ENCODE assay signal across 19 cellular contexts in the genomic region with DNA sequence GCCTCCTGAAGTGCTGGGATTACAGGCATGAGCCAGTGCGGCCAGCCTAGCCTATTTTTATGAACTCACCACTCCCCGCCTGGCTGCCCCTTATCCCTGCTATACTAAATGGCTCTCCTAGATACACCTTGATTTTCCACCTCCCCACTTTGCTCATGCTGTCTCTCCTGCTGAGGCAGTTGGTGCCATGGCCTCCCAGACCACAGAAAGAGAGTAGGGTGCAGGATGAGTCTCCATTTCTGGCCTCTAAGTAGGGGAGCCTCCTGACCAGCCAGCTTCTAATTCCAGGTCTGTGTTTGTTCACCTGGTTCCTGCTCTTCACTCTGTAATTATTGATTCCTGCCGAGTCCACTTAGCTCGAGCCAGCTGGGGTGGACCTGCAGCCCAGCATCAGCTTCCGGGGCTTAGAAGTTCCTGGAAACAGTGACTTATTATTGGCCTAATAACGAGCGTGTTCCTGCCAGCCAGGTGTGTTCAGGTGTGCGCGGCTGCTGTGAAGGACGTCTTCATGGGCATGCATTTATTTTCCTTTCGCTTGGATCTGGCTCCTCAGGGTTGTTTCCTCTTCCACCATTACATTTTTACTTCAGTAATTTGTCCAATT. TPM values are rescaled to one million over a fixed set of nuclear protein-coding genes. Genes with fewer than 3 reads are reported as not detected.
DNase-seq lines count a peak whose midpoint lies in the region; ATAC-seq and TF ChIP-seq lines count a peak whose summit lies in the region.
"Had no signal": no experiment of that assay in that cellular context is flagged by ENCODE, and none has a peak within 500 bp of the region (broad histone marks: within the 10 kb centered on the region; RNA-seq: fewer than 3 reads in every experiment).

No MANE protein-coding gene starts in this region.

- H3K27me3 Mint-ChIP-seq in glutamatergic neuron (ENCODE audit: unreplicated experiment): peaks cover 12% of the 10 kb centered on the region
- H3K27me3 Mint-ChIP-seq in progenitor cell of endocrine pancreas: no peaks in the 10 kb centered on the region

- TF ChIP-seq CTCF in glutamatergic neuron (IDR thresholded peaks at IDR 0.05; ENCODE audit: partially characterized antibody, unreplicated experiment) (no peak), progenitor cell of endocrine pancreas (IDR thresholded peaks at IDR 0.05; ENCODE audit: unreplicated experiment) (no peak), PC-3 (conservative IDR thresholded peaks at IDR 0.05; ENCODE audit: low read depth, low read length) (no peak)

- peak overlapping the region; percentile 55 for H3K27ac Mint-ChIP-seq in glutamatergic neuron (ENCODE audit: unreplicated experiment)
- peak overlapping the region; percentile 98 for H3K27ac Mint-ChIP-seq in progenitor cell of endocrine pancreas
- H3K27ac Mint-ChIP-seq: activated T-helper 1 cell treated with anti-CD3 and anti-CD28 coated beads, Interleukin-12 subunit alpha, Interleukin-12 subunit beta, Interleukin-2, Interleukin-4 antibody, amounts not matched to agents 30 ng/mL and 10 ng/mL and 1 ng/mL, durations not matched to agents 14 hours and 24 hours and 36 hours; CD4-positive, alpha-beta memory T cell had no signal

- no peak overlapping the region for H2AFZ ChIP-seq in PC-3 (ENCODE audit: low read length)

- intact Hi-C loops in PC-3 (cut with micrococcal nuclease): no loop called here

- H3K36me3 ChIP-seq in PC-3 (ENCODE audit: low read depth, low read length) (no peaks in the 10 kb centered on the region), HAP-1 (replicated peaks) (no peaks in the 10 kb centered on the region)
- H3K36me3 ChIP-seq: gastroesophageal sphincter, upper lobe of left lung had no signal

- H3K9ac ChIP-seq in PC-3 (ENCODE audit: low read length): no peak overlapping the region

- no peak overlapping the region for H3K27ac ChIP-seq in PC-3 (ENCODE audit: low read length)
- H3K27ac ChIP-seq: gastroesophageal sphincter had no signal

- CTCF ChIA-PET in HEK293T (lab: Yijun Ruan, JAX) (no interaction called here), PC-3 (lab: Charles Lee) (no interaction called here)

- H3K9me3 ChIP-seq in PC-3 (ENCODE audit: low read length): no peaks in the 10 kb centered on the region
- no peaks in the 10 kb centered on the region for H3K9me3 ChIP-seq in HAP-1
- H3K9me3 ChIP-seq: gastroesophageal sphincter, upper lobe of left lung had no signal

- H3K9me2 ChIP-seq in PC-3 (replicated peaks; ENCODE audit: low read length): no peaks in the 10 kb centered on the region

- peak; percentile 3 for DNase-seq in HEK293T (ENCODE audit: extremely low spot score)
- DNase-seq in NCI-H2081 (lab: John Stamatoyannopoulos, UW): peak; percentile 81 to 96
- no peak for DNase-seq in glutamatergic neuron
- DNase-seq in progenitor cell of endocrine pancreas (ENCODE audit: low spot score, unreplicated experiment): peak; percentile 33
- DNase-seq in PC-3: no peak
- no peak for DNase-seq in HuH-7.5 (ENCODE audit: low spot score)
- no peak for DNase-seq in HAP-1 (ENCODE audit: low spot score in 2 of 2)
- DNase-seq: activated CD4-positive, alpha-beta T cell treated with anti-CD3 and anti-CD28 coated beads, Interleukin-2, amount 50 U/mL, for 1 hour; amniotic stem cell; CD4-positive, alpha-beta memory T cell; GF-D8; retina; Right ventricle myocardium superior; stimulated activated CD4-positive, alpha-beta T cell treated with anti-CD3 and anti-CD28 coated beads, Interleukin-2, amount 100 ng/mL, for 24 hours; stimulated activated CD8-positive, alpha-beta memory T cell treated with anti-CD3 and anti-CD28 coated beads, Interleukin-4, amount 100 ng/mL, for 48 hours; T-helper 9 cell had no signal

- no peaks in the 10 kb centered on the region for H4K20me1 ChIP-seq in PC-3 (ENCODE audit: low read length)

- no peaks in the 10 kb centered on the region for H3K79me2 ChIP-seq in PC-3 (ENCODE audit: low read length)

- in situ Hi-C loops in HAP-1 (cut with MboI; ENCODE audit: low sequenced_read_pairs): no loop called here

- H3K4me1 ChIP-seq in PC-3 (ENCODE audit: insufficient read depth, low read length) (no peaks in the 10 kb centered on the region), HAP-1 (no peaks in the 10 kb centered on the region)

- H3K9me3 Mint-ChIP-seq in glutamatergic neuron (ENCODE audit: unreplicated experiment): peaks cover 10% of the 10 kb centered on the region
- no peaks in the 10 kb centered on the region for H3K9me3 Mint-ChIP-seq in progenitor cell of endocrine pancreas (ENCODE audit: low read depth)
- H3K9me3 Mint-ChIP-seq: activated T-helper 1 cell treated with anti-CD3 and anti-CD28 coated beads, Interleukin-12 subunit alpha, Interleukin-12 subunit beta, Interleukin-2, Interleukin-4 antibody, amounts not matched to agents 30 ng/mL and 10 ng/mL and 1 ng/mL, durations not matched to agents 14 hours and 24 hours and 36 hours had no signal

- no peaks in the 10 kb centered on the region for H3K27me3 ChIP-seq in PC-3 (ENCODE audit: low read length)
- H3K27me3 ChIP-seq in HAP-1 (ENCODE audit: low read depth): no peaks in the 10 kb centered on the region
- H3K27me3 ChIP-seq: gastroesophageal sphincter, upper lobe of left lung had no signal

- ATAC-seq in PC-3: no peak
- ATAC-seq: gastroesophageal sphincter had no signal

- H3K4me1 Mint-ChIP-seq in glutamatergic neuron (ENCODE audit: low read depth, unreplicated experiment) (peaks cover 59% of the 10 kb centered on the region), progenitor cell of endocrine pancreas (ENCODE audit: low read depth) (peaks cover 32% of the 10 kb centered on the region)
- H3K4me1 Mint-ChIP-seq: CD4-positive, alpha-beta memory T cell had no signal

- H3K4me3 Mint-ChIP-seq in glutamatergic neuron (ENCODE audit: unreplicated experiment): peak overlapping the region; percentile 26
- peak overlapping the region; percentile 49 for H3K4me3 Mint-ChIP-seq in progenitor cell of endocrine pancreas (ENCODE audit: low read depth)
- H3K4me3 Mint-ChIP-seq: activated T-helper 1 cell treated with anti-CD3 and anti-CD28 coated beads, Interleukin-12 subunit alpha, Interleukin-12 subunit beta, Interleukin-2, Interleukin-4 antibody, amounts not matched to agents 30 ng/mL and 10 ng/mL and 1 ng/mL, durations not matched to agents 14 hours and 24 hours and 36 hours; CD4-positive, alpha-beta memory T cell had no signal

- H3K4me3 ChIP-seq in PC-3 (ENCODE audit: low read length) (no peak overlapping the region), HAP-1 (no peak overlapping the region)
- H3K4me3 ChIP-seq: gastroesophageal sphincter, upper lobe of left lung had no signal

- no TSS peak for BruUV-seq in PC-3 (replicated peaks; lab: Mats Ljungman, UMichigan)

- POLR2A ChIA-PET in HEK293T (lab: Yijun Ruan, JAX): no interaction called here
- POLR2A ChIA-PET in PC-3 (lab: Charles Lee; ENCODE audit: unreplicated experiment): no interaction called here

- H3K36me3 Mint-ChIP-seq in glutamatergic neuron (ENCODE audit: unreplicated experiment) (no peaks in the 10 kb centered on the region), progenitor cell of endocrine pancreas (ENCODE audit: insufficient read depth) (no peaks in the 10 kb centered on the region)

- no peaks in the 10 kb centered on the region for H3F3A ChIP-seq in PC-3 (ENCODE audit: low read length, unreplicated experiment)

- no peak overlapping the region for H3K4me2 ChIP-seq in PC-3 (ENCODE audit: low read length)

TF ChIP-seq in HEK293T, 16 proteins besides CTCF, POLR2A, EP300 and RAD21:
- TF ChIP-seq TARDBP (IDR thresholded peaks at IDR 0.05) (no peak), FOXM1 (IDR thresholded peaks at IDR 0.05; ENCODE audit: borderline replicate concordance) (no peak), BHLHE40 (IDR thresholded peaks at IDR 0.05; ENCODE audit: borderline replicate concordance) (no peak), CTBP1 (IDR thresholded peaks at IDR 0.05; ENCODE audit: borderline replicate concordance) (no peak), SUZ12 (IDR thresholded peaks at IDR 0.05) (no peak), FOXA1 (IDR thresholded peaks at IDR 0.05) (no peak), ELF4 (IDR thresholded peaks at IDR 0.05) (no peak), HDGF (IDR thresholded peaks at IDR 0.05; ENCODE audit: borderline replicate concordance) (no peak), L3MBTL2 (conservative IDR thresholded peaks at IDR 0.05) (no peak), LEF1 (IDR thresholded peaks at IDR 0.05; ENCODE audit: borderline replicate concordance) (no peak), PKNOX1 (IDR thresholded peaks at IDR 0.05) (no peak), FOXK2 (IDR thresholded peaks at IDR 0.05) (no peak), SP1 (IDR thresholded peaks at IDR 0.05) (no peak)
TF ChIP-seq in HEK293T: peak in this region for 0.

RNA-seq across cellular contexts. Expression of gene ZNF618, which starts 34.0 kb away (rescaled TPM):
- total RNA-seq in glutamatergic neuron (ENCODE audit: unreplicated experiment) (114 TPM), progenitor cell of endocrine pancreas (75.3 and 85.8 TPM in 2 replicates), PC-3 (2014; rRNA removed) (4.2 and 5.8 TPM in 2 replicates)

Comparison
In these comparisons a context has a peak if more than half of its experiments do, and no peak if none do; other contexts are left out.
1. DNase-seq: peak in HEK293T (single experiment), NCI-H2081 (2 of 2) and progenitor cell of endocrine pancreas (single experiment); none in glutamatergic neuron (single experiment), PC-3 (single experiment), HuH-7.5 (single experiment) and HAP-1 (0 of 2).
2. RNA of gene ZNF618, which starts 34.0 kb away (total RNA-seq): 114 TPM in glutamatergic neuron (single experiment) and 75.3 to 85.8 TPM in progenitor cell of endocrine pancreas; 4.2 to 5.8 TPM in PC-3; every median in the first group is over 10 times any median in the second.